Comparison of ENCODE assay signal across 19 cellular contexts in the genomic region with DNA sequence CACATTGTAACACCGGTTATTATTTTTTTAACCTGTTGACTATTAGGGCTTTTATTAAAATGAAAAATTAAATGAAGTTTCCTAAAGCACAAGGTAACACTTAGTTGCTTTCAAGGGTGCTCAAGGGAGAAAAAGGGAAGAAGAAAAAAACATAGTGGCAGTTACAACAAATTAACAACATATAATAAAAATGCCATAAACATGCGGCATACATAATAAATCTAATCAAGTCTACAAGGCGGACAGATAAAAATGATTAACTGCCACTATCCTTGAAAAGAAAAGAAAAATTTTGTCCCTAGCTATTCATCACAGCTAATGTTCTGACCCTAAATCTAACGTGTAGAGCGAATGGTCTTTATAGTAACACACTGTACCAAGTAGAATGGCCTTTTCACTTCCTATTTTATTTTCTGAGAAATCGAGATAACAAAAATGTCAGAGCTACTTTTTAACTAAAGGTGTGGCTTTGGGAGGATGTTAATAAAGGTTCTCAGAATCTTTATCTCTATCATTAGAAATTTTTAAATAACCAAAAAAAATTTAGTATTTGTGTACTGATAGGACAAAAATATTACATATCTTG.
DNase-seq lines count a peak whose midpoint lies in the region; ATAC-seq, FAIRE-seq and TF ChIP-seq lines count a peak whose summit lies in the region.
"Had no signal": no experiment of that assay in that cellular context is flagged by ENCODE, and none has a peak within 500 bp of the region (broad histone marks: within the 10 kb centered on the region; RNA-seq: fewer than 3 reads in every experiment).

No MANE protein-coding gene starts in this region.

- no peak overlapping the region for H3K4me3 ChIP-seq in kidney (ENCODE audit: low read length in 2 of 2)
- H3K4me3 ChIP-seq: coronary artery, gastrocnemius medialis had no signal

- CTCF ChIA-PET in WTC11 (lab: Charles Lee): interaction anchor here (1.0 to 1.3 kb wide), 3 partner anchors 9 to 84 kb away, joined by 3 to 4 read pairs (median 3); no protein-coding TSS in a partner anchor

- DNase-seq in CD14-positive monocyte (ENCODE audit: low spot score) (no peak), GM19239 (ENCODE audit: insufficient read length, low spot score) (no peak), T-helper 17 cell (no peak), memory B cell (ENCODE audit: low spot score in 2 of 2) (no peak), kidney (no peak), WTC11 (ENCODE audit: low spot score) (no peak)
- DNase-seq: activated CD4-positive, alpha-beta T cell treated with anti-CD3 and anti-CD28 coated beads for 48 hours; activated T-cell treated with anti-CD3 and anti-CD28 coated beads, Interleukin-2, amount 50 U/mL, for 48 hours; DMS 273 treated with DMSO at 0.1 percent for 48 hours; gastrocnemius medialis; left ventricle myocardium superior; MM.1S; NCI-H82; retina; T-helper 2 cell had no signal

- peaks cover 0 to 2% (median 0%) of the 10 kb centered on the region in 3 donors for H3K27me3 Mint-ChIP-seq in CD14-positive monocyte (ENCODE audit: low read depth in 3 of 3)
- no peaks in the 10 kb centered on the region for H3K27me3 Mint-ChIP-seq in T-helper 17 cell
- H3K27me3 Mint-ChIP-seq in memory B cell: no peaks in the 10 kb centered on the region
- H3K27me3 Mint-ChIP-seq in WTC11 (ENCODE audit: low read depth): no peaks in the 10 kb centered on the region

- ATAC-seq in T-helper 17 cell (no peak), memory B cell (ENCODE audit: low read depth) (peak; percentile 20), HG03565 (IDR thresholded peaks at IDR 0.05; ENCODE audit: unreplicated experiment) (no peak), WTC11 (no peak), HG03342 (IDR thresholded peaks at IDR 0.05; ENCODE audit: unreplicated experiment) (no peak)
- ATAC-seq: gastrocnemius medialis, left ventricle myocardium superior had no signal

- H3K36me3 ChIP-seq in kidney (ENCODE audit: control insufficient read depth in 1 of 2, insufficient read depth in 2 of 2, low read length in 2 of 2): no peaks in the 10 kb centered on the region
- H3K36me3 ChIP-seq: gastrocnemius medialis had no signal

- H3K27ac ChIP-seq in kidney (ENCODE audit: low read depth in 2 of 2, low read length in 2 of 2): no peak overlapping the region
- H3K27ac ChIP-seq: coronary artery, epithelial cell of prostate, gastrocnemius medialis had no signal

- H3K4me1 Mint-ChIP-seq in CD14-positive monocyte: peaks cover 66% of the 10 kb centered on the region
- H3K4me1 Mint-ChIP-seq in T-helper 17 cell: peaks cover 44% of the 10 kb centered on the region
- peaks cover 43% of the 10 kb centered on the region for H3K4me1 Mint-ChIP-seq in memory B cell
- peaks cover 55% of the 10 kb centered on the region for H3K4me1 Mint-ChIP-seq in WTC11

- H3K27ac Mint-ChIP-seq in CD14-positive monocyte: peak overlapping the region in 6 of 7 donors; percentile 18 to 83 (median 42)
- peak overlapping the region; percentile 78 for H3K27ac Mint-ChIP-seq in T-helper 17 cell
- H3K27ac Mint-ChIP-seq in memory B cell: peak overlapping the region; percentile 83
- H3K27ac Mint-ChIP-seq in WTC11: no peak overlapping the region

- peak overlapping the region in 1 of 2 donors; percentile 60 for H3K4me3 Mint-ChIP-seq in CD14-positive monocyte
- H3K4me3 Mint-ChIP-seq in T-helper 17 cell: no peak overlapping the region
- H3K4me3 Mint-ChIP-seq in memory B cell: peak overlapping the region; percentile 6
- no peak overlapping the region for H3K4me3 Mint-ChIP-seq in WTC11

- TF ChIP-seq CTCF in CD14-positive monocyte (IDR thresholded peaks at IDR 0.05) (no peak), kidney (IDR thresholded peaks at IDR 0.05; ENCODE audit: borderline replicate concordance, extremely low read depth, insufficient read depth) (no peak), WTC11 (IDR thresholded peaks at IDR 0.05) (no peak)

- peak; percentile 89 for FAIRE-seq in GM19239 (lab: Jason Lieb, UNC)
- FAIRE-seq in kidney (lab: Jason Lieb, UNC): no peak

- POLR2A ChIA-PET in WTC11 (lab: Charles Lee): no interaction called here

- no peaks in the 10 kb centered on the region for H3K9me3 ChIP-seq in T-helper 17 cell (ENCODE audit: control insufficient read depth, low read length, poor library complexity, severe bottlenecking)
- H3K9me3 ChIP-seq in kidney (ENCODE audit: control insufficient read depth in 1 of 2, low read length in 2 of 2): no peaks in the 10 kb centered on the region
- H3K9me3 ChIP-seq: gastrocnemius medialis had no signal

- H3K9me3 Mint-ChIP-seq in CD14-positive monocyte (no peaks in the 10 kb centered on the region), memory B cell (no peaks in the 10 kb centered on the region), WTC11 (peaks cover 3% of the 10 kb centered on the region)

- H3K4me1 ChIP-seq in kidney (ENCODE audit: control insufficient read depth in 1 of 2, insufficient read depth in 1 of 2, low read depth in 1 of 2, low read length in 2 of 2): peaks cover 3 to 8% of the 10 kb centered on the region in 2 donors

- no peak overlapping the region for H3K9ac ChIP-seq in kidney (ENCODE audit: low read length in 2 of 2)

- peaks cover 2 to 4% of the 10 kb centered on the region in 2 donors for H3K36me3 Mint-ChIP-seq in CD14-positive monocyte
- H3K36me3 Mint-ChIP-seq in T-helper 17 cell (ENCODE audit: low read depth): peaks cover 3% of the 10 kb centered on the region
- H3K36me3 Mint-ChIP-seq in memory B cell: peaks cover 2% of the 10 kb centered on the region
- H3K36me3 Mint-ChIP-seq in WTC11: peaks cover 3% of the 10 kb centered on the region; the same call in 1 of the 2 replicates

- intact Hi-C loops in CD14-positive monocyte (cut with micrococcal nuclease): no loop called here
- intact Hi-C loops in kidney (cut with DNase I): no loop called here

TF ChIP-seq in WTC11, 78 proteins besides CTCF, POLR2A, EP300 and RAD21:
- TF ChIP-seq ZNF232 (CRISPR knock-in tag; IDR thresholded peaks at IDR 0.05): no peak
- no peak for TF ChIP-seq SMAD3 (CRISPR knock-in tag; IDR thresholded peaks at IDR 0.05; ENCODE audit: borderline replicate concordance)
- TF ChIP-seq, protein P1, sequence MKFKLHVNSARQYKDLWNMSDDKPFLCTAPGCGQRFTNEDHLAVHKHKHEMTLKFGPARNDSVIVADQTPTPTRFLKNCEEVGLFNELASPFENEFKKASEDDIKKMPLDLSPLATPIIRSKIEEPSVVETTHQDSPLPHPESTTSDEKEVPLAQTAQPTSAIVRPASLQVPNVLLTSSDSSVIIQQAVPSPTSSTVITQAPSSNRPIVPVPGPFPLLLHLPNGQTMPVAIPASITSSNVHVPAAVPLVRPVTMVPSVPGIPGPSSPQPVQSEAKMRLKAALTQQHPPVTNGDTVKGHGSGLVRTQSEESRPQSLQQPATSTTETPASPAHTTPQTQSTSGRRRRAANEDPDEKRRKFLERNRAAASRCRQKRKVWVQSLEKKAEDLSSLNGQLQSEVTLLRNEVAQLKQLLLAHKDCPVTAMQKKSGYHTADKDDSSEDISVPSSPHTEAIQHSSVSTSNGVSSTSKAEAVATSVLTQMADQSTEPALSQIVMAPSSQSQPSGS (CRISPR knock-in tag; IDR thresholded peaks at IDR 0.05; ENCODE audit: borderline replicate concordance, low read depth): no peak
- TF ChIP-seq, protein P2, sequence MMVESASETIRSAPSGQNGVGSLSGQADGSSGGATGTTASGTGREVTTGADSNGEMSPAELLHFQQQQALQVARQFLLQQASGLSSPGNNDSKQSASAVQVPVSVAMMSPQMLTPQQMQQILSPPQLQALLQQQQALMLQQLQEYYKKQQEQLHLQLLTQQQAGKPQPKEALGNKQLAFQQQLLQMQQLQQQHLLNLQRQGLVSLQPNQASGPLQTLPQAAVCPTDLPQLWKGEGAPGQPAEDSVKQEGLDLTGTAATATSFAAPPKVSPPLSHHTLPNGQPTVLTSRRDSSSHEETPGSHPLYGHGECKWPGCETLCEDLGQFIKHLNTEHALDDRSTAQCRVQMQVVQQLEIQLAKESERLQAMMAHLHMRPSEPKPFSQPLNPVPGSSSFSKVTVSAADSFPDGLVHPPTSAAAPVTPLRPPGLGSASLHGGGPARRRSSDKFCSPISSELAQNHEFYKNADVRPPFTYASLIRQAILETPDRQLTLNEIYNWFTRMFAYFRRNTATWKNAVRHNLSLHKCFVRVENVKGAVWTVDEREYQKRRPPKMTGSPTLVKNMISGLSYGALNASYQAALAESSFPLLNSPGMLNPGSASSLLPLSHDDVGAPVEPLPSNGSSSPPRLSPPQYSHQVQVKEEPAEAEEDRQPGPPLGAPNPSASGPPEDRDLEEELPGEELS (CRISPR knock-in tag; IDR thresholded peaks at IDR 0.05): no peak
